Comparison of ENCODE assay signal across 29 cellular contexts in genomic region chr10:125134483-125134848, GRCh38. TPM values are rescaled to one million over a fixed set of nuclear protein-coding genes. Genes with fewer than 3 reads are reported as not detected.
A peak's percentile ranks its signal among the peaks of the same experiment; 100 is the strongest.
DNase-seq lines count a peak whose midpoint lies in the region; ATAC-seq and TF ChIP-seq lines count a peak whose summit lies in the region.
"Had no signal": no experiment of that assay in that cellular context is flagged by ENCODE, and none has a peak within 500 bp of the region (broad histone marks: within the 10 kb centered on the region; RNA-seq: fewer than 3 reads in every experiment).

No MANE protein-coding gene starts in this region.

- H3K4me1 ChIP-seq in H9 (ENCODE audit: insufficient read depth, low read length), result peaks cover 41% of the 10 kb centered on the region
- peaks cover 61% of the 10 kb centered on the region for H3K4me1 ChIP-seq in body of pancreas
- peaks cover 14% of the 10 kb centered on the region for H3K4me1 ChIP-seq in mesendoderm (ENCODE audit: control insufficient read depth, low read depth, low read length)
- H3K4me1 ChIP-seq in gastrocnemius medialis, result peaks cover 76 to 78% of the 10 kb centered on the region in 2 donors
- H3K4me1 ChIP-seq in gastroesophageal sphincter, result peaks cover 0 to 84% (median 23%) of the 10 kb centered on the region in 3 donors
- H3K4me1 ChIP-seq: BE2C, breast epithelium had no signal

- TF ChIP-seq POLR2A in body of pancreas (IDR thresholded peaks at IDR 0.05) (peak in 1 of 3 donors; percentile 37), gastrocnemius medialis (IDR thresholded peaks at IDR 0.05) (no peak), gastroesophageal sphincter (IDR thresholded peaks at IDR 0.05) (no peak)

- intact Hi-C loops in body of pancreas (cut with DNase I), result no loop called here
- intact Hi-C loops in gastrocnemius medialis (cut with DNase I; ENCODE audit: low total_unique reads), result no loop called here

- H3K14ac ChIP-seq in H9 (ENCODE audit: insufficient read depth, low read length), result no peak overlapping the region

- H3K27ac ChIP-seq in H9 (ENCODE audit: insufficient read length, low read depth, low read length) (no peak overlapping the region), body of pancreas (peak overlapping the region; percentile 63 to 85 (median 72)), mesendoderm (ENCODE audit: low read depth, low read length) (no peak overlapping the region), gastrocnemius medialis (peak overlapping the region; percentile 43 to 97 (median 94)), gastroesophageal sphincter (no peak overlapping the region)
- H3K27ac ChIP-seq: coronary artery, esophagus squamous epithelium, transverse colon had no signal

- H3K56ac ChIP-seq in H9 (ENCODE audit: insufficient read length, low read depth, low read length), result no peak overlapping the region
- peak overlapping the region; percentile 5 for H3K56ac ChIP-seq in mesendoderm (ENCODE audit: low read length)

- H3K79me1 ChIP-seq in H9 (ENCODE audit: insufficient read depth, low read depth, low read length, poor library complexity, severe bottlenecking), result peaks cover 8% of the 10 kb centered on the region
- H3K79me1 ChIP-seq in mesendoderm (ENCODE audit: low read length), result peaks cover 20% of the 10 kb centered on the region

- H4K8ac ChIP-seq in H9 (replicated peaks; ENCODE audit: insufficient read length, low read depth, low read length) (no peak overlapping the region), mesendoderm (ENCODE audit: low read depth, low read length) (no peak overlapping the region)

- TF ChIP-seq EP300 in gastroesophageal sphincter (IDR thresholded peaks at IDR 0.05), result no peak

- H3K18ac ChIP-seq in H9 (ENCODE audit: insufficient read length, low read depth, low read length) (no peak overlapping the region), mesendoderm (ENCODE audit: low read length) (no peak overlapping the region)

- WGBS in H9 (ENCODE audit: extremely low coverage, insufficient read length, low lambda C conversion rate), result no CpG with 5 or more reads among the region's 11 CpGs
- WGBS in body of pancreas, 2 donors, result 47 to 51% methylated on average over 5 to 11 of the region's 11 CpGs
- no CpG with 5 or more reads among the region's 11 CpGs for WGBS in mesendoderm (ENCODE audit: extremely low coverage, insufficient coverage, low lambda C conversion rate)
- 48% methylated on average over 2 of the region's 11 CpGs; no CpG with 5 or more reads in 1 of the 2 donors for WGBS in gastroesophageal sphincter (ENCODE audit: low coverage in 1 of 2), 2 donors

- H3K9ac ChIP-seq in H9 (ENCODE audit: extremely low read depth, insufficient read length, low read length) (no peak overlapping the region), mesendoderm (ENCODE audit: low read length) (no peak overlapping the region)

- no peak overlapping the region for H3K4me2 ChIP-seq in H9 (ENCODE audit: insufficient read depth, insufficient read length, low read length)
- no peak overlapping the region for H3K4me2 ChIP-seq in mesendoderm (ENCODE audit: low read length)

- peaks cover 6% of the 10 kb centered on the region for H4K20me1 ChIP-seq in H9 (ENCODE audit: control insufficient read depth, insufficient read depth, insufficient read length)

- H3K23ac ChIP-seq in H9 (ENCODE audit: insufficient read length, low read depth, low read length), result no peak overlapping the region
- no peak overlapping the region for H3K23ac ChIP-seq in mesendoderm (ENCODE audit: low read length)

- H2AK5ac ChIP-seq in H9 (ENCODE audit: insufficient read length, low read length) (no peak overlapping the region), mesendoderm (ENCODE audit: low read length) (no peak overlapping the region)

- H3K9me3 ChIP-seq in H9 (ENCODE audit: control insufficient read depth, low read depth, low read length), result no peaks in the 10 kb centered on the region
- no peaks in the 10 kb centered on the region for H3K9me3 ChIP-seq in body of pancreas
- H3K9me3 ChIP-seq in gastrocnemius medialis, result no peaks in the 10 kb centered on the region
- H3K9me3 ChIP-seq in MG63, result no peaks in the 10 kb centered on the region
- no peaks in the 10 kb centered on the region for H3K9me3 ChIP-seq in gastroesophageal sphincter
- H3K9me3 ChIP-seq: BE2C, breast epithelium, esophagus squamous epithelium, mucosa of descending colon, transverse colon had no signal

- no peak overlapping the region for H4K91ac ChIP-seq in H9 (ENCODE audit: insufficient read length, low read depth, low read length)

- H3K9me3 Mint-ChIP-seq in H9, result no peaks in the 10 kb centered on the region
- H3K9me3 Mint-ChIP-seq: stimulated activated naive CD8-positive, alpha-beta T cell treated with anti-CD3 and anti-CD28 coated beads, Interleukin-15, amount 100 ng/mL, for 72 hours had no signal

- peaks cover 61 to 82% (median 73%) of the 10 kb centered on the region in 3 experiments for H3K36me3 Mint-ChIP-seq in H9 (ENCODE audit: insufficient read depth in 1 of 3, low read depth in 3 of 3)
- H3K36me3 Mint-ChIP-seq: T-cell had no signal

- H3K23me2 ChIP-seq in H9 (ENCODE audit: insufficient read length, low read depth, low read length, poor library complexity, severe bottlenecking), result no peaks in the 10 kb centered on the region

- no peak overlapping the region for H3K4ac ChIP-seq in H9 (ENCODE audit: low read depth, low read length)
- no peak overlapping the region for H3K4ac ChIP-seq in mesendoderm (ENCODE audit: low read depth, low read length)

- H3K27me3 ChIP-seq in H9 (ENCODE audit: insufficient read depth, low read length), result no peaks in the 10 kb centered on the region
- no peaks in the 10 kb centered on the region for H3K27me3 ChIP-seq in body of pancreas
- no peaks in the 10 kb centered on the region for H3K27me3 ChIP-seq in mesendoderm (ENCODE audit: insufficient read depth, low read length, poor library complexity)
- no peaks in the 10 kb centered on the region for H3K27me3 ChIP-seq in gastrocnemius medialis
- no peaks in the 10 kb centered on the region for H3K27me3 ChIP-seq in MG63
- no peaks in the 10 kb centered on the region for H3K27me3 ChIP-seq in gastroesophageal sphincter
- H3K27me3 ChIP-seq: BE2C, breast epithelium, esophagus squamous epithelium, transverse colon had no signal

- DNase-seq in H9 (no peak), body of pancreas (peak; percentile 70 to 90 (median 84)), mesendoderm (no peak), gastrocnemius medialis (peak in 1 of 2 donors; percentile 10), MG63 (no peak), T-helper 1 cell (no peak)
- no peak for DNase-seq in central memory CD4-positive, alpha-beta T cell
- DNase-seq: ACHN; activated CD4-positive, alpha-beta T cell treated with anti-CD3 and anti-CD28 coated beads, Interleukin-2, amount 50 U/mL, for 4 hours; activated naive CD4-positive, alpha-beta T cell treated with anti-CD3 and anti-CD28 coated beads for 36 hours; BE2C; DMS153; esophagus squamous epithelium; hippocampal formation; IMR-90; islet precursor cell; mucosa of descending colon; NCI-H1048; NCI-H1694 treated with DMSO at 0.1 percent for 48 hours; NCI-H2171; NCI-H524 treated with DMSO at 0.1 percent for 48 hours; stimulated activated naive CD8-positive, alpha-beta T cell treated with anti-CD3 and anti-CD28 coated beads, Interleukin-15, amount 100 ng/mL, for 72 hours; T-cell; transverse colon had no signal

- H2BK15ac ChIP-seq in H9 (ENCODE audit: low read depth, low read length), result no peak overlapping the region
- H2BK15ac ChIP-seq in mesendoderm (replicated peaks; ENCODE audit: low read depth), result no peak overlapping the region

- H3T11ph ChIP-seq in H9 (ENCODE audit: low read length), result no peak overlapping the region

- H3K4me1 Mint-ChIP-seq in H9, result peaks cover 86 to 87% of the 10 kb centered on the region in 2 experiments
- H3K4me1 Mint-ChIP-seq: stimulated activated naive CD8-positive, alpha-beta T cell treated with anti-CD3 and anti-CD28 coated beads, Interleukin-15, amount 100 ng/mL, for 72 hours; T-cell had no signal

- H2BK5ac ChIP-seq in H9 (ENCODE audit: insufficient read length, low read length), result no peak overlapping the region
- H2BK5ac ChIP-seq in mesendoderm (ENCODE audit: low read length), result no peak overlapping the region

- no peak overlapping the region for H2AFZ ChIP-seq in H9 (ENCODE audit: low read length)

- TF ChIP-seq CTCF in H9 (conservative IDR thresholded peaks at IDR 0.05) (no peak), body of pancreas (IDR thresholded peaks at IDR 0.05) (no peak), gastrocnemius medialis (IDR thresholded peaks at IDR 0.05 in 4 of 5, conservative IDR thresholded peaks at IDR 0.05 in 1 of 5) (no peak), gastroesophageal sphincter (IDR thresholded peaks at IDR 0.05) (no peak)

- H3K27ac Mint-ChIP-seq in H9, result peak overlapping the region; percentile 65 to 86 (median 65); a peak in 3 of 7 replicates
- H3K27ac Mint-ChIP-seq: activated naive CD4-positive, alpha-beta T cell treated with anti-CD3 and anti-CD28 coated beads for 36 hours; T-cell had no signal

- H4K5ac ChIP-seq in H9 (ENCODE audit: insufficient read length, low read depth, low read length), result no peak overlapping the region
- H4K5ac ChIP-seq in mesendoderm (ENCODE audit: low read length), result no peak overlapping the region

- ATAC-seq in body of pancreas, result peak; percentile 68
- ATAC-seq in gastrocnemius medialis, result no peak
- no peak for ATAC-seq in gastroesophageal sphincter
- ATAC-seq: T-cell had no signal

- no peak overlapping the region for H3K4me3 ChIP-seq in body of pancreas
- no peak overlapping the region for H3K4me3 ChIP-seq in mesendoderm (ENCODE audit: low read length)
- no peak overlapping the region for H3K4me3 ChIP-seq in gastrocnemius medialis
- H3K4me3 ChIP-seq in MG63, result no peak overlapping the region
- H3K4me3 ChIP-seq in gastroesophageal sphincter, result no peak overlapping the region
- H3K4me3 ChIP-seq: breast epithelium, coronary artery, esophagus squamous epithelium, lung, mucosa of descending colon, transverse colon had no signal

- in situ Hi-C loops in gastrocnemius medialis (cut with MboI; ENCODE audit: low sequenced_read_pairs in 4 of 4), result no loop called here

- H3K79me2 ChIP-seq in H9 (ENCODE audit: insufficient read depth, low read length), result peaks cover 92% of the 10 kb centered on the region
- H3K79me2 ChIP-seq in mesendoderm (ENCODE audit: control insufficient read depth, insufficient read depth, low read length), result peaks cover 97% of the 10 kb centered on the region

- H2BK120ac ChIP-seq in H9 (ENCODE audit: low read depth, low read length, poor library complexity, severe bottlenecking) (no peak overlapping the region), mesendoderm (ENCODE audit: low read depth, low read length) (no peak overlapping the region)

- H3K36me3 ChIP-seq in body of pancreas (replicated peaks in 1 of 2; ENCODE audit: insufficient read depth in 1 of 2, low read depth in 2 of 2) (peaks cover 0 to 1% of the 10 kb centered on the region in 2 donors), mesendoderm (ENCODE audit: control insufficient read depth, insufficient read depth, low read length) (peaks cover 2% of the 10 kb centered on the region), gastrocnemius medialis (peaks cover 0 to 5% of the 10 kb centered on the region in 2 donors), MG63 (peaks cover 55% of the 10 kb centered on the region), gastroesophageal sphincter (peaks cover 0 to 43% of the 10 kb centered on the region in 2 donors)
- H3K36me3 ChIP-seq: breast epithelium had no signal

- no peaks in the 10 kb centered on the region; the same call in 1 of the 2 replicates for H3K27me3 Mint-ChIP-seq in H9 (ENCODE audit: low read depth)
- H3K27me3 Mint-ChIP-seq: progenitor cell of endocrine pancreas had no signal

- no peak overlapping the region for H2BK20ac ChIP-seq in H9 (ENCODE audit: low read depth, low read length, poor library complexity, severe bottlenecking)

- no peak overlapping the region; a peak in 1 of 5 replicates for H3K4me3 Mint-ChIP-seq in H9
- H3K4me3 Mint-ChIP-seq: activated naive CD4-positive, alpha-beta T cell treated with anti-CD3 and anti-CD28 coated beads for 36 hours; stimulated activated naive CD8-positive, alpha-beta T cell treated with anti-CD3 and anti-CD28 coated beads, Interleukin-15, amount 100 ng/mL, for 72 hours; T-cell had no signal

- H2BK12ac ChIP-seq in H9 (ENCODE audit: insufficient read length, low read depth, low read length), result no peak overlapping the region

RNA-seq across cellular contexts. Expression of gene CTBP2, which starts 25.9 kb away (rescaled TPM):
- total RNA-seq in H9 (2021) (212 and 218 TPM in 2 replicates), body of pancreas (10 to 100 TPM; 32.0 to 49.0 TPM), gastrocnemius medialis (10 to 100 TPM; 13.9 to 36.7 (median 21.1) TPM), gastroesophageal sphincter (100 to 1,000 TPM in 1 of 4 donors, 10 to 100 TPM in 3; 74.8 to 103 (median 79.2) TPM)
- 135 TPM for polyA plus RNA-seq in mesendoderm (2013, experiment 1 of 2)
- polyA plus RNA-seq in mesendoderm (2013, experiment 2 of 2), result 136 TPM
- total RNA-seq in MG63 (2014; rRNA removed; shearing (Covaris generic); ENCODE audit: low replicate concordance), result 58.1 and 88.7 TPM in 2 replicates

Comparison
In these comparisons a context has a peak if more than half of its experiments do, and no peak if none do; other contexts are left out.
1. DNase-seq: peak in body of pancreas (4 of 4); none in H9 (single experiment), mesendoderm (single experiment), MG63 (single experiment), T-helper 1 cell (0 of 5) and central memory CD4-positive, alpha-beta T cell (single experiment).
2. H3K27ac ChIP-seq: peak in body of pancreas (4 of 4) and gastrocnemius medialis (4 of 4); none in H9 (single experiment), mesendoderm (single experiment) and gastroesophageal sphincter (0 of 4).